30 cellular contexts compared by ENCODE assay signal in genomic region chr1:43252225-43252624, GRCh38. TPM values are rescaled to one million over a fixed set of nuclear protein-coding genes. Genes with fewer than 3 reads are reported as not detected.
"Had no signal": no experiment of that assay in that cellular context is flagged by ENCODE, and none has a peak within 500 bp of the region (broad histone marks: within the 10 kb centered on the region; RNA-seq: fewer than 3 reads in every experiment).

No MANE protein-coding gene starts in this region.

- H3K9me3 ChIP-seq: stomach, suprapubic skin, testis, thoracic aorta, thyroid gland, tibial artery, tibial nerve, transverse colon, upper lobe of left lung, upper lobe of right lung, uterus, vagina had no signal

- H3K4me3 ChIP-seq: stomach, suprapubic skin, testis, thoracic aorta, thyroid gland, tibial artery, tibial nerve, transverse colon, upper lobe of left lung, upper lobe of right lung, uterus, vagina had no signal

- H3K27ac ChIP-seq: stomach, suprapubic skin, testis, thoracic aorta, thyroid gland, tibial artery, tibial nerve, transverse colon, upper lobe of left lung, upper lobe of right lung, uterus, vagina had no signal

- H3K4me1 Mint-ChIP-seq: stimulated activated effector memory CD8-positive, alpha-beta T cell treated with anti-CD3 and anti-CD28 coated beads, Interleukin-12 subunit alpha, Interleukin-12 subunit beta, amount 100 ng/mL, for 72 hours; stimulated activated naive CD8-positive, alpha-beta T cell treated with anti-CD3 and anti-CD28 coated beads, Interleukin-15, amount 100 ng/mL, for 72 hours had no signal

- H3K4me1 ChIP-seq: suprapubic skin, testis, tibial artery, tibial nerve, upper lobe of right lung, uterus, vagina had no signal

- H3K36me3 ChIP-seq: stomach, suprapubic skin, thoracic aorta, thyroid gland, tibial artery, tibial nerve, transverse colon, upper lobe of left lung, upper lobe of right lung, uterus, vagina had no signal

- H3K9me3 Mint-ChIP-seq: stimulated activated effector memory CD8-positive, alpha-beta T cell treated with anti-CD3 and anti-CD28 coated beads, Interleukin-12 subunit alpha, Interleukin-12 subunit beta, amount 100 ng/mL, for 72 hours; stimulated activated naive CD8-positive, alpha-beta T cell treated with anti-CD3 and anti-CD28 coated beads, Interleukin-15, Interleukin-2, amounts not matched to agents 100 ng/mL and 50 ng/mL, for 24 hours; type B pancreatic cell had no signal

- DNase-seq: stimulated activated CD4-positive, alpha-beta T cell treated with anti-CD3 and anti-CD28 coated beads, Interleukin-2, amount 100 ng/mL, for 24 hours; stimulated activated CD4-positive, alpha-beta T cell treated with anti-CD3 and anti-CD28 coated beads, Interleukin-2, amount 100 ng/mL, for 48 hours; stimulated activated CD4-positive, alpha-beta T cell treated with anti-CD3 and anti-CD28 coated beads, Interleukin-4, amount 100 ng/mL, for 1 hour; stimulated activated CD4-positive, alpha-beta T cell treated with anti-CD3 and anti-CD28 coated beads, Interleukin-4, amount 100 ng/mL, for 4 hours; stimulated activated CD8-positive, alpha-beta memory T cell treated with anti-CD3 and anti-CD28 coated beads, Interleukin-4, amount 100 ng/mL, for 48 hours; stimulated activated naive CD4-positive, alpha-beta T cell; stimulated activated naive CD4-positive, alpha-beta T cell treated with Interleukin-2 at 50 U/mL for 16 hours; stimulated activated naive CD8-positive, alpha-beta T cell treated with anti-CD3 and anti-CD28 coated beads, Interleukin-15, amount 100 ng/mL, for 72 hours; stimulated activated naive CD8-positive, alpha-beta T cell treated with anti-CD3 and anti-CD28 coated beads, Interleukin-15, Interleukin-2, amounts not matched to agents 100 U/mL and 50 U/mL, for 24 hours; stomach; substantia nigra; testis; thyroid gland; tibial artery; transverse colon; trophoblast cell; upper lobe of left lung; uterus had no signal

- H3K4me3 Mint-ChIP-seq: stimulated activated effector memory CD8-positive, alpha-beta T cell treated with anti-CD3 and anti-CD28 coated beads, Interleukin-12 subunit alpha, Interleukin-12 subunit beta, amount 100 ng/mL, for 72 hours; stimulated activated memory B cell treated with anti-CD40 and anti-IgM and Interleukin-4, amounts not matched to agents 10 μg/mL and 1 μg/mL and 100 μg/mL, for 72 hours; stimulated activated naive CD8-positive, alpha-beta T cell treated with anti-CD3 and anti-CD28 coated beads, Interleukin-15, amount 100 ng/mL, for 72 hours; stimulated activated naive CD8-positive, alpha-beta T cell treated with anti-CD3 and anti-CD28 coated beads, Interleukin-15, Interleukin-2, amounts not matched to agents 100 ng/mL and 50 ng/mL, for 24 hours; type B pancreatic cell had no signal

- ATAC-seq: stimulated activated effector memory CD8-positive, alpha-beta T cell treated with anti-CD3 and anti-CD28 coated beads, Interleukin-12 subunit alpha, Interleukin-12 subunit beta, amount 100 ng/mL, for 72 hours; stimulated activated naive CD8-positive, alpha-beta T cell treated with anti-CD3 and anti-CD28 coated beads, Interleukin-15, amount 100 ng/mL, for 72 hours; stimulated activated naive CD8-positive, alpha-beta T cell treated with anti-CD3 and anti-CD28 coated beads, Interleukin-15, Interleukin-2, amounts not matched to agents 100 U/mL and 50 U/mL, for 24 hours; upper lobe of right lung had no signal

- FAIRE-seq: urothelium cell line had no signal

- H3K27ac Mint-ChIP-seq: stimulated activated effector memory CD8-positive, alpha-beta T cell treated with anti-CD3 and anti-CD28 coated beads, Interleukin-12 subunit alpha, Interleukin-12 subunit beta, amount 100 ng/mL, for 72 hours; stimulated activated memory B cell treated with anti-CD40 and anti-IgM and Interleukin-4, amounts not matched to agents 10 μg/mL and 1 μg/mL and 100 μg/mL, for 72 hours; stimulated activated naive CD8-positive, alpha-beta T cell treated with anti-CD3 and anti-CD28 coated beads, Interleukin-15, amount 100 ng/mL, for 72 hours; stimulated activated naive CD8-positive, alpha-beta T cell treated with anti-CD3 and anti-CD28 coated beads, Interleukin-15, Interleukin-2, amounts not matched to agents 100 ng/mL and 50 ng/mL, for 24 hours; type B pancreatic cell had no signal

- H3K27me3 ChIP-seq: stomach, suprapubic skin, testis, thyroid gland, tibial artery, tibial nerve, transverse colon, upper lobe of left lung, upper lobe of right lung, uterus, vagina had no signal

- H3K36me3 Mint-ChIP-seq: stimulated activated effector memory CD8-positive, alpha-beta T cell treated with anti-CD3 and anti-CD28 coated beads, Interleukin-12 subunit alpha, Interleukin-12 subunit beta, amount 100 ng/mL, for 72 hours had no signal

RNA-seq across cellular contexts. Expression of gene TMEM125, which starts 17.6 kb away (rescaled TPM):
- total RNA-seq: subcutaneous adipose tissue had no signal

RNA-seq across cellular contexts. Expression of gene C1orf210, which starts 33.2 kb away (rescaled TPM):
- total RNA-seq: temporal lobe, thoracic aorta, tibial nerve had no signal
